ENCODE assay signal across 10 cellular contexts in genomic region chr1:101284021-101284420, GRCh38. TPM values are rescaled to one million over a fixed set of nuclear protein-coding genes. Genes with fewer than 3 reads are reported as not detected.
DNase-seq lines count a peak whose midpoint lies in the region; ATAC-seq and TF ChIP-seq lines count a peak whose summit lies in the region.
"Had no signal": no experiment of that assay in that cellular context is flagged by ENCODE, and none has a peak within 500 bp of the region (broad histone marks: within the 10 kb centered on the region; RNA-seq: fewer than 3 reads in every experiment).

No MANE protein-coding gene starts in this region.

- H3K4me1 Mint-ChIP-seq in activated naive CD4-positive, alpha-beta T cell treated with anti-CD3 and anti-CD28 coated beads, Interleukin-2, amount 10 ng/mL, durations not matched to agents 7 days and 5 days: peaks cover 95% of the 10 kb centered on the region

- CTCF ChIA-PET in activated naive CD4-positive, alpha-beta T cell treated with anti-CD3 and anti-CD28 coated beads, Interleukin-2, amount 10 ng/mL, durations not matched to agents 7 days and 5 days (lab: Charles Lee): interaction anchor here (0.6 to 8.1 kb wide), 7 partner anchors 25 to 415 kb away, joined by 3 to 113 read pairs (median 4); partner anchors contain the start of gene S1PR1
- CTCF ChIA-PET in RWPE1 (lab: Yijun Ruan, JAX): no interaction called here

- peak; percentile 26 for DNase-seq in right atrium auricular region (ENCODE audit: low spot score)
- no peak for DNase-seq in heart right ventricle
- peak; percentile 58 for DNase-seq in activated naive CD4-positive, alpha-beta T cell treated with anti-CD3 and anti-CD28 coated beads, Interleukin-2, amount 10 ng/mL, durations not matched to agents 7 days and 5 days
- DNase-seq in stimulated activated CD4-positive, alpha-beta T cell treated with anti-CD3 and anti-CD28 coated beads, Interleukin-12 subunit alpha, Interleukin-12 subunit beta, amount 100 ng/mL, for 24 hours (ENCODE audit: low read depth in 2 of 2): peak; percentile 23 to 35
- no peak for DNase-seq in thyroid gland
- no peak for DNase-seq in RWPE1 (ENCODE audit: low spot score)
- no peak for DNase-seq in GM13976 (ENCODE audit: low spot score)
- no peak for DNase-seq in esophagus muscularis mucosa (ENCODE audit: extremely low spot score)
- DNase-seq: NCI-H69, posterior cingulate gyrus had no signal

- no peak for ATAC-seq in heart right ventricle

- H3K9me3 Mint-ChIP-seq in activated naive CD4-positive, alpha-beta T cell treated with anti-CD3 and anti-CD28 coated beads, Interleukin-2, amount 10 ng/mL, durations not matched to agents 7 days and 5 days: no peaks in the 10 kb centered on the region

- TF ChIP-seq POLR2A in thyroid gland (IDR thresholded peaks at IDR 0.05) (no peak), esophagus muscularis mucosa (IDR thresholded peaks at IDR 0.05; ENCODE audit: low read depth) (no peak)

- no peak for TF ChIP-seq EP300 in esophagus muscularis mucosa (IDR thresholded peaks at IDR 0.05)

- peak overlapping the region; percentile 56 for H3K4me3 Mint-ChIP-seq in activated naive CD4-positive, alpha-beta T cell treated with anti-CD3 and anti-CD28 coated beads, Interleukin-2, amount 10 ng/mL, durations not matched to agents 7 days and 5 days

- no peaks in the 10 kb centered on the region for H3K27me3 Mint-ChIP-seq in activated naive CD4-positive, alpha-beta T cell treated with anti-CD3 and anti-CD28 coated beads, Interleukin-2, amount 10 ng/mL, durations not matched to agents 7 days and 5 days

- H3K36me3 Mint-ChIP-seq in activated naive CD4-positive, alpha-beta T cell treated with anti-CD3 and anti-CD28 coated beads, Interleukin-2, amount 10 ng/mL, durations not matched to agents 7 days and 5 days: peaks cover 15% of the 10 kb centered on the region

- in situ Hi-C loops in GM13976 (cut with MboI; ENCODE audit: low sequenced_read_pairs, unreplicated experiment): no loop called here

- H3K4me3 ChIP-seq in right atrium auricular region (no peak overlapping the region), heart right ventricle (no peak overlapping the region), thyroid gland (replicated peaks in 1 of 3) (no peak overlapping the region), esophagus muscularis mucosa (no peak overlapping the region)

- H3K27me3 ChIP-seq in right atrium auricular region (no peaks in the 10 kb centered on the region), heart right ventricle (no peaks in the 10 kb centered on the region), thyroid gland (no peaks in the 10 kb centered on the region), esophagus muscularis mucosa (no peaks in the 10 kb centered on the region)

- peak overlapping the region; percentile 93 for H3K27ac Mint-ChIP-seq in activated naive CD4-positive, alpha-beta T cell treated with anti-CD3 and anti-CD28 coated beads, Interleukin-2, amount 10 ng/mL, durations not matched to agents 7 days and 5 days

- H3K27ac ChIP-seq in right atrium auricular region: no peak overlapping the region
- H3K27ac ChIP-seq in heart right ventricle: peak overlapping the region in 1 of 10 donors; percentile 66
- H3K27ac ChIP-seq in thyroid gland: no peak overlapping the region
- no peak overlapping the region for H3K27ac ChIP-seq in RWPE1
- no peak overlapping the region for H3K27ac ChIP-seq in esophagus muscularis mucosa (replicated peaks in 1 of 4)

- intact Hi-C loops in heart right ventricle (cut with DNase I): loop anchor here in 2 of 10 donors (10.0 kb wide), 2 partner anchors 149 to 259 kb away; partner anchors contain the start of gene DPH5 (in 1 of the 2)
- intact Hi-C loops in thyroid gland (cut with DNase I): loop anchor here (10.0 kb wide), 1 partner anchor 359 kb away; no protein-coding TSS in a partner anchor
- intact Hi-C loops in esophagus muscularis mucosa (cut with DNase I): no loop called here

- WGBS in heart right ventricle, 2 donors: 75 to 80% methylated on average over 16 of the region's 16 CpGs
- WGBS in thyroid gland, 2 donors: 69 to 83% methylated on average over 16 of the region's 16 CpGs
- 86% methylated on average over 15 of the region's 16 CpGs for WGBS in esophagus muscularis mucosa

- H3K4me1 ChIP-seq in right atrium auricular region: no peaks in the 10 kb centered on the region
- H3K4me1 ChIP-seq in heart right ventricle: peaks cover 0 to 25% (median 4%) of the 10 kb centered on the region in 9 donors
- no peaks in the 10 kb centered on the region for H3K4me1 ChIP-seq in thyroid gland
- H3K4me1 ChIP-seq in esophagus muscularis mucosa: peaks cover 4 to 8% (median 4%) of the 10 kb centered on the region in 4 donors

- peaks cover 0 to 5% of the 10 kb centered on the region in 2 donors for H3K9me3 ChIP-seq in right atrium auricular region
- H3K9me3 ChIP-seq in heart right ventricle: peaks cover 0 to 8% (median 0%) of the 10 kb centered on the region in 11 donors
- no peaks in the 10 kb centered on the region for H3K9me3 ChIP-seq in thyroid gland
- H3K9me3 ChIP-seq in esophagus muscularis mucosa: no peaks in the 10 kb centered on the region

- no peaks in the 10 kb centered on the region for H3K36me3 ChIP-seq in right atrium auricular region
- H3K36me3 ChIP-seq in heart right ventricle: no peaks in the 10 kb centered on the region
- no peaks in the 10 kb centered on the region for H3K36me3 ChIP-seq in thyroid gland
- H3K36me3 ChIP-seq in esophagus muscularis mucosa: no peaks in the 10 kb centered on the region

- POLR2A ChIA-PET in RWPE1 (lab: Yijun Ruan, JAX; ENCODE audit: low non-redundant PET): no interaction called here

- TF ChIP-seq CTCF in right atrium auricular region (IDR thresholded peaks at IDR 0.05) (no peak), heart right ventricle (IDR thresholded peaks at IDR 0.05) (no peak), thyroid gland (IDR thresholded peaks at IDR 0.05) (no peak), RWPE1 (conservative IDR thresholded peaks at IDR 0.05; ENCODE audit: low read depth) (no peak), GM13976 (IDR thresholded peaks at IDR 0.05; ENCODE audit: borderline replicate concordance, control extremely low read depth, extremely low read depth, insufficient read depth, missing control alignments) (no peak), esophagus muscularis mucosa (IDR thresholded peaks at IDR 0.05) (no peak)

RNA-seq across cellular contexts. Expression of gene S1PR1, which starts 47.2 kb away (rescaled TPM):
- total RNA-seq in right atrium auricular region (100 to 1,000 TPM in 1 of 2 donors, 10 to 100 TPM in 1; 92.2 to 125 TPM), heart right ventricle (10 to 100 TPM; 37.4 to 82.2 (median 55.2) TPM), thyroid gland (10 to 100 TPM; 34.5 to 92.7 (median 67.0) TPM), esophagus muscularis mucosa (10 to 100 TPM; 17.9 to 98.5 (median 77.4) TPM)
- polyA plus RNA-seq in heart right ventricle: 10 to 100 TPM; 50.3 to 51.2 TPM

Comparison
In these comparisons a context has a peak if more than half of its experiments do, and no peak if none do; other contexts are left out.
1. DNase-seq: peak in right atrium auricular region (single experiment), activated naive CD4-positive, alpha-beta T cell treated with anti-CD3 and anti-CD28 coated beads, Interleukin-2, amount 10 ng/mL, durations not matched to agents 7 days and 5 days (single experiment) and stimulated activated CD4-positive, alpha-beta T cell treated with anti-CD3 and anti-CD28 coated beads, Interleukin-12 subunit alpha, Interleukin-12 subunit beta, amount 100 ng/mL, for 24 hours (2 of 2); none in heart right ventricle (0 of 2), thyroid gland (0 of 2), RWPE1 (single experiment), GM13976 (single experiment) and esophagus muscularis mucosa (single experiment).